9 cellular contexts compared by ENCODE assay signal in genomic region chr10:91137011-91137643, GRCh38.
"Had no signal": no experiment of that assay in that cellular context is flagged by ENCODE, and none has a peak within 500 bp of the region (broad histone marks: within the 10 kb centered on the region; RNA-seq: fewer than 3 reads in every experiment).

No MANE protein-coding gene starts in this region.

- H3K4me2 ChIP-seq: GM23338, KMS-11 had no signal

- FAIRE-seq: H1 had no signal

- H3K9ac ChIP-seq: KMS-11 had no signal

- H2AFZ ChIP-seq: GM23338 had no signal

- DNase-seq: H9, HCEC 1CT, IMR-90, Karpas-422, KBM-7 had no signal

- H3K27ac ChIP-seq: HL-60, KMS-11 had no signal

- ATAC-seq: GM23338 had no signal

- H3K4me3 ChIP-seq: GM23338 had no signal
